1 cellular context compared by ENCODE assay signal in the genomic region with DNA sequence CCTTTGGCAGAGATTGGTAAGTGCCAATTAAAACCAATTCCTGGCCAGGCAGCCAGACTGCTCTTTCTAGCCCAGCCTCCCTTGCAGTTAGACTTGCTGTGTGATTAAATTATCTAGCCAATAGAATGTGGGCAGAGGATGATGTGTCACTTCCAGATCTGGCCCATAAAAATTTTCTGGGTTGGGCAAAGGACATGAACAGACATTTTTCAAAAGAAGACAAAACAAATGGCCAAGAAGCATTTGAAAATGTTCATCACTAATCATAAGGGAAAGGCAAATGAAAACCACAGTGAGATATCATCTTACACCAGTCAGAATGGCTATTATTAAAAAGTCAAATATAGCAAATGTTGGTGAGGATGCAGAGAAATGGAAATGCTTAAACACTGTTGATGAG.
TF ChIP-seq lines count a peak whose summit lies in the region.

No MANE protein-coding gene starts in this region.

TF ChIP-seq in SK-N-SH treated with all-trans-retinoic acid at 6 μM for 48 hours, 23 proteins besides CTCF, POLR2A, EP300 and RAD21 (continued from another document):
- TF ChIP-seq SNAI2 (CRISPR knock-in tag; IDR thresholded peaks at IDR 0.05) (no peak), ISL1 (CRISPR knock-in tag; IDR thresholded peaks at IDR 0.05) (no peak)
TF ChIP-seq in SK-N-SH treated with all-trans-retinoic acid at 6 μM for 48 hours: peak in this region for 0.
